ENCODE assay signal across 8 cellular contexts in the genomic region with DNA sequence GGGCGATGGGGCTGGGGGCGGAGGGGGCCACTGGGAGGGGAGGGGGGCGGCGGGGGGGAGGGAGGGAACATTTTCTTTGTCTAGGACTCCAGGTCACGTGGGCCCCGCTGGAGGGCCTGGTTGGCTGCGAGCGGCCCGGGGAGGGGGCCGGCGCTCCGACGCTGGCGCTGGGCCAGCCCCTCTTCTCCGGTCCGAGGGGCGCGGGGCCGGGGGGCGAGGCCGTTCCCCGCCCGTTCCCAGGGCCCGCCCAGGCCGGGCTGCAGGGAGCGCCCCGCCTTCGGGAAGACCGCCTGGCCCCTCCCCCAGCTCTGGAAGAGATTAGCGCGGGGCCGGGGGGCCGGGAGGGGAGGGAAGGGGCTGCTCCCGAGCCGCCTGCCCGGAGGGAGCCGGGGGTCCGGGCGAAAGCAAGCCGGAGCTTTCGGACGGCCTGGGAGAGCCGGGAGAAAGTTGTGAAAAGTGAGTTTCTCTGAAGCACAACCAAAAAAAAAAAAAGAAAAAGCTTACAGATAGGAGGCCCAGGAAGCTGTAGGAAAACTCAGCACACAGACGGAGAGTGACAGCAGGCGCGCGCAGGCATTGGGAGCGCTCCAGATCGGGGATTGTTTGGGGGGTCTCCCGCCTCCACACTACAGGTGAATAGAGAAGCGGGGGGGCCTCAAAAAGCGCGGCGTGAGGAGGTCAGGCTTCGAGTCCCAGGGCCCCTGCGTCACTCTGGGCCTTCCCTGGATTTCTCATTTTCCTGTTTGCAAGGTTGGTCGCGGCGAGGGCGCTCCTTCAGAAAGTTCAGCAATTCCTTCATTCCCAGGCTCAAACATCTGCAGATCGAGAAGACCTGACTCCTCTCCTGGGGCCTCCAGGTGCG.
DNase-seq lines count a peak whose midpoint lies in the region; ATAC-seq and TF ChIP-seq lines count a peak whose summit lies in the region.

No MANE protein-coding gene starts in this region.

- peaks cover 29% of the 10 kb centered on the region for H3K79me2 ChIP-seq in DND-41 (ENCODE audit: insufficient read depth, low read length)
- H3K79me2 ChIP-seq in OCI-LY1 (ENCODE audit: insufficient read depth, low read length): no peaks in the 10 kb centered on the region

- 0 out of 2 replicates have a peak, but pooled peaks cover 7% of the 10 kb centered on the region for H4K20me1 ChIP-seq in DND-41 (ENCODE audit: insufficient read depth, low read length)
- H4K20me1 ChIP-seq in OCI-LY1 (ENCODE audit: insufficient read depth, low read length): no peaks in the 10 kb centered on the region

- H3K27ac ChIP-seq in DND-41 (ENCODE audit: low read length): peak overlapping the region; percentile 48
- no peak overlapping the region for H3K27ac ChIP-seq in OCI-LY1 (ENCODE audit: low read depth, low read length, poor library complexity, severe bottlenecking)

- no peaks in the 10 kb centered on the region for H3K9me2 ChIP-seq in OCI-LY1 (ENCODE audit: low read depth, low read length)

- H3K4me2 ChIP-seq in DND-41 (ENCODE audit: insufficient read depth, low read length): peak overlapping the region; percentile 67
- no peak overlapping the region for H3K4me2 ChIP-seq in OCI-LY1 (ENCODE audit: low read length)

- H3K9ac ChIP-seq in DND-41 (ENCODE audit: low read depth, low read length) (peak overlapping the region; percentile 77), OCI-LY1 (ENCODE audit: low read length) (no peak overlapping the region)

- TF ChIP-seq CTCF in DND-41 (IDR thresholded peaks at IDR 0.05; ENCODE audit: borderline replicate concordance, extremely low read depth, low read length, poor library complexity, severe bottlenecking) (no peak), OCI-LY1 (IDR thresholded peaks at IDR 0.05; ENCODE audit: low read length) (no peak)

- H3K9me3 ChIP-seq in DND-41 (ENCODE audit: insufficient read depth, low read length, severe bottlenecking) (no peaks in the 10 kb centered on the region), OCI-LY1 (ENCODE audit: low read length) (no peaks in the 10 kb centered on the region)

- peaks cover 5% of the 10 kb centered on the region for H3K36me3 Mint-ChIP-seq in activated naive CD4-positive, alpha-beta T cell treated with anti-CD3 and anti-CD28 coated beads, Interleukin-2, amount 50 U/mL, for 24 hours

- H3K27me3 Mint-ChIP-seq in activated naive CD4-positive, alpha-beta T cell treated with anti-CD3 and anti-CD28 coated beads, Interleukin-2, amount 50 U/mL, for 24 hours: no peaks in the 10 kb centered on the region

- no peaks in the 10 kb centered on the region for H3F3A ChIP-seq in OCI-LY1 (ENCODE audit: insufficient read depth, low read length)

- H3K36me3 ChIP-seq in DND-41 (ENCODE audit: insufficient read depth, low read length): peaks cover 59% of the 10 kb centered on the region
- H3K36me3 ChIP-seq in OCI-LY1 (ENCODE audit: insufficient read depth, low read length): no peaks in the 10 kb centered on the region

- peak overlapping the region; percentile 87 for H3K4me3 Mint-ChIP-seq in activated naive CD4-positive, alpha-beta T cell treated with anti-CD3 and anti-CD28 coated beads, Interleukin-2, amount 50 U/mL, for 24 hours

- no peaks in the 10 kb centered on the region for H3K9me3 Mint-ChIP-seq in activated naive CD4-positive, alpha-beta T cell treated with anti-CD3 and anti-CD28 coated beads, Interleukin-2, amount 50 U/mL, for 24 hours

- H3K27me3 ChIP-seq in DND-41 (ENCODE audit: insufficient read depth, low read length, poor library complexity) (no peaks in the 10 kb centered on the region), OCI-LY1 (ENCODE audit: insufficient read depth, low read length) (no peaks in the 10 kb centered on the region; the same call in 1 of the 2 replicates)

- intact Hi-C loops in left cardiac atrium (cut with DNase I): no loop called here

- H3K4me3 ChIP-seq in DND-41 (ENCODE audit: low read depth in 1 of 2, low read length in 2 of 2) (peak overlapping the region in 1 of 2 experiments; percentile 69; a peak in 2 of 4 replicates), OCI-LY1 (ENCODE audit: low read depth, low read length, poor library complexity, severe bottlenecking) (peak overlapping the region; percentile 29)

- H2AFZ ChIP-seq in DND-41 (ENCODE audit: low read depth, low read length) (peak overlapping the region; percentile 44), OCI-LY1 (ENCODE audit: low read length) (no peak overlapping the region)

- peaks cover 36% of the 10 kb centered on the region for H3K4me1 Mint-ChIP-seq in activated naive CD4-positive, alpha-beta T cell treated with anti-CD3 and anti-CD28 coated beads, Interleukin-2, amount 50 U/mL, for 24 hours

- peak; percentile 76 for DNase-seq in DND-41
- DNase-seq in left cardiac atrium: peak; percentile 82
- DNase-seq in pulmonary artery endothelial cell (ENCODE audit: low read depth, low spot score): peak; percentile 24
- DNase-seq in NCI-H2107 (lab: John Stamatoyannopoulos, UW): no peak

- peaks cover 18% of the 10 kb centered on the region for H3K4me1 ChIP-seq in DND-41 (ENCODE audit: insufficient read depth, low read length)
- H3K4me1 ChIP-seq in OCI-LY1 (ENCODE audit: insufficient read depth, low read length, severe bottlenecking): no peaks in the 10 kb centered on the region

- ATAC-seq in DND-41 (ENCODE audit: insufficient read depth, low read depth) (peak; percentile 81), HG03175 (IDR thresholded peaks at IDR 0.05; ENCODE audit: unreplicated experiment) (peak; percentile 52), left cardiac atrium (peak; percentile 76 to 81), HG03039 (IDR thresholded peaks at IDR 0.05; ENCODE audit: unreplicated experiment) (no peak)

- peak overlapping the region; percentile 57 for H3K27ac Mint-ChIP-seq in activated naive CD4-positive, alpha-beta T cell treated with anti-CD3 and anti-CD28 coated beads, Interleukin-2, amount 50 U/mL, for 24 hours
